ENCODE assay signal across 16 cellular contexts in the genomic region with DNA sequence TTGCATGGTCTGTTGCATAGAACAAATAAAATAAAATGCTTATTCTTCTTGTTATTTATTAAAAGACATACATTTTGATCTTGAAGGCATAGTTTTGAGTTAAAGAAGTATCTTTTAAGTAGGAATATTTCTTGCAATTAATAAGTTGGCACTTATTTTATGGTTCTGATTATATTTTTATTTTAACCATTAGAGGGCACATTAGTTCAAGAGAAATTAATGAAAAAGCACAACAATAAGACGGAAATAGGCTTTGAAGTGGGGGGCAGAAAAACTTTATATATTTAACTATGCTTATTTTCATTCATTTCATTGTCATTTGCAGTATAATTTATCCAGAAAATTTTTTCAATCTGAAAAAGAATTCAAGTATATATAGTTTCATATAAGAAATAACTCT. TPM values are rescaled to one million over a fixed set of nuclear protein-coding genes. Genes with fewer than 3 reads are reported as not detected.
DNase-seq lines count a peak whose midpoint lies in the region; ATAC-seq and TF ChIP-seq lines count a peak whose summit lies in the region.
"Had no signal": no experiment of that assay in that cellular context is flagged by ENCODE, and none has a peak within 500 bp of the region (broad histone marks: within the 10 kb centered on the region; RNA-seq: fewer than 3 reads in every experiment).

No MANE protein-coding gene starts in this region.

- WGBS in hepatocyte (ENCODE audit: low lambda C conversion rate, missing lambda C conversion rate) = 29% methylated on average over 1 of the region's 1 CpG

- H3K27ac ChIP-seq in DND-41 (ENCODE audit: low read length) = no peak overlapping the region
- H3K27ac ChIP-seq in PC-3 (ENCODE audit: low read length) = no peak overlapping the region
- H3K27ac ChIP-seq in hepatocyte = no peak overlapping the region

- no peaks in the 10 kb centered on the region; the same call in 1 of the 2 replicates for H3K4me1 ChIP-seq in DND-41 (ENCODE audit: insufficient read depth, low read length)
- no peaks in the 10 kb centered on the region for H3K4me1 ChIP-seq in PC-3 (ENCODE audit: insufficient read depth, low read length)
- no peaks in the 10 kb centered on the region for H3K4me1 ChIP-seq in hepatocyte (ENCODE audit: insufficient read depth)

- H3K27me3 Mint-ChIP-seq in HFFc6 (ENCODE audit: insufficient read depth) = no peaks in the 10 kb centered on the region; the same call in 1 of the 2 replicates

- H3K9me3 Mint-ChIP-seq in HFFc6 = no peaks in the 10 kb centered on the region

- H3K9me2 ChIP-seq in PC-3 (replicated peaks; ENCODE audit: low read length) (no peaks in the 10 kb centered on the region), hepatocyte (replicated peaks; ENCODE audit: insufficient read depth) (no peaks in the 10 kb centered on the region)

- no peak overlapping the region for H3K4me3 ChIP-seq in DND-41 (ENCODE audit: low read depth in 1 of 2, low read length in 2 of 2)
- H3K4me3 ChIP-seq in PC-3 (ENCODE audit: low read length) = no peak overlapping the region
- H3K4me3 ChIP-seq in hepatocyte = no peak overlapping the region
- H3K4me3 ChIP-seq: GM12878, GM23338 had no signal

- no peaks in the 10 kb centered on the region for H3K27me3 ChIP-seq in DND-41 (ENCODE audit: insufficient read depth, low read length, poor library complexity)
- H3K27me3 ChIP-seq in PC-3 (ENCODE audit: low read length) = peaks cover 3% of the 10 kb centered on the region; the same call in 1 of the 2 replicates
- no peaks in the 10 kb centered on the region for H3K27me3 ChIP-seq in hepatocyte

- POLR2A ChIA-PET in PC-3 (lab: Charles Lee; ENCODE audit: unreplicated experiment) = no interaction called here

- no peak overlapping the region for H3K4me3 Mint-ChIP-seq in HFFc6
- H3K4me3 Mint-ChIP-seq: CD4-positive, alpha-beta T cell; GM23338; T-helper 17 cell had no signal

- H3K79me2 ChIP-seq in DND-41 (ENCODE audit: insufficient read depth, low read length) (no peaks in the 10 kb centered on the region), PC-3 (ENCODE audit: low read length) (no peaks in the 10 kb centered on the region), hepatocyte (no peaks in the 10 kb centered on the region)

- H3K4me2 ChIP-seq in DND-41 (ENCODE audit: insufficient read depth, low read length) = no peak overlapping the region
- H3K4me2 ChIP-seq in PC-3 (ENCODE audit: low read length) = no peak overlapping the region
- no peak overlapping the region for H3K4me2 ChIP-seq in hepatocyte
- H3K4me2 ChIP-seq: GM23338 had no signal

- no peak overlapping the region for H2AFZ ChIP-seq in DND-41 (ENCODE audit: low read depth, low read length)
- no peak overlapping the region for H2AFZ ChIP-seq in PC-3 (ENCODE audit: low read length)
- H2AFZ ChIP-seq in hepatocyte = no peak overlapping the region
- H2AFZ ChIP-seq: GM23338 had no signal

- H4K20me1 ChIP-seq in DND-41 (ENCODE audit: insufficient read depth, low read length) (no peaks in the 10 kb centered on the region), PC-3 (ENCODE audit: low read length) (no peaks in the 10 kb centered on the region), hepatocyte (ENCODE audit: insufficient read depth, poor library complexity, severe bottlenecking) (no peaks in the 10 kb centered on the region)

- H3K9me3 ChIP-seq in DND-41 (ENCODE audit: insufficient read depth, low read length, severe bottlenecking) = no peaks in the 10 kb centered on the region
- H3K9me3 ChIP-seq in PC-3 (ENCODE audit: low read length) = no peaks in the 10 kb centered on the region
- no peaks in the 10 kb centered on the region for H3K9me3 ChIP-seq in hepatocyte (ENCODE audit: low read depth)

- H3K27ac Mint-ChIP-seq in HFFc6 = no peak overlapping the region
- H3K27ac Mint-ChIP-seq: CD4-positive, alpha-beta T cell; GM23338; T-helper 17 cell had no signal

- TF ChIP-seq CTCF in DND-41 (IDR thresholded peaks at IDR 0.05; ENCODE audit: borderline replicate concordance, extremely low read depth, low read length, poor library complexity, severe bottlenecking) (no peak), HFFc6 (IDR thresholded peaks at IDR 0.05) (peak; percentile 26; the same call in 1 of the 2 replicates), PC-3 (conservative IDR thresholded peaks at IDR 0.05; ENCODE audit: low read depth, low read length) (no peak; the same call in 1 of the 2 replicates), hepatocyte (IDR thresholded peaks at IDR 0.05; ENCODE audit: poor library complexity) (peak; percentile 7)

- intact Hi-C loops in PC-3 (cut with micrococcal nuclease) = loop anchor here (1.0 kb wide), 1 partner anchor 230 kb away; no protein-coding TSS in a partner anchor

- DNase-seq in DND-41 (no peak), HFFc6 (no peak), PC-3 (peak; percentile 2), hepatocyte (ENCODE audit: low spot score) (no peak), activated T-cell treated with anti-CD3 and anti-CD28 coated beads for 4 hours (no peak), NCI-H1417 treated with DMSO at 0.1 percent for 48 hours (lab: John Stamatoyannopoulos, UW) (no peak)
- DNase-seq: CD4-positive, alpha-beta T cell; NCI-H1436; NCI-H2029; NCI-H510A; SIG-M5; T-helper 17 cell had no signal

- no peaks in the 10 kb centered on the region for H3K4me1 Mint-ChIP-seq in HFFc6 (ENCODE audit: low read depth)
- H3K4me1 Mint-ChIP-seq: GM23338, T-helper 17 cell had no signal

- H3K36me3 Mint-ChIP-seq in HFFc6 (ENCODE audit: low read depth) = no peaks in the 10 kb centered on the region

- H3K36me3 ChIP-seq in DND-41 (ENCODE audit: insufficient read depth, low read length) (no peaks in the 10 kb centered on the region), PC-3 (ENCODE audit: low read depth, low read length) (no peaks in the 10 kb centered on the region), hepatocyte (replicated peaks; ENCODE audit: insufficient read depth, low read depth) (no peaks in the 10 kb centered on the region)

- H3F3A ChIP-seq in PC-3 (ENCODE audit: low read length, unreplicated experiment) = no peaks in the 10 kb centered on the region

- peak; percentile 33; the same call in 2 of the 3 replicates for ATAC-seq in DND-41 (ENCODE audit: insufficient read depth, low read depth)
- ATAC-seq in PC-3 = no peak
- no peak for ATAC-seq in HG02870 (IDR thresholded peaks at IDR 0.05; ENCODE audit: unreplicated experiment)
- no peak for ATAC-seq in HG02840 (IDR thresholded peaks at IDR 0.05; ENCODE audit: low FRiP score, unreplicated experiment)
- ATAC-seq: GM12878, GM23338, T-helper 17 cell had no signal

- no peak overlapping the region for H3K9ac ChIP-seq in DND-41 (ENCODE audit: low read depth, low read length)
- no peak overlapping the region for H3K9ac ChIP-seq in PC-3 (ENCODE audit: low read length)

- CTCF ChIA-PET in PC-3 (lab: Charles Lee) = no interaction called here

- BruUV-seq in PC-3 (replicated peaks; lab: Mats Ljungman, UMichigan) = no TSS peak

RNA-seq across cellular contexts. Expression of a gene that starts 44.2 kb away (rescaled TPM):
- 10 to 100 TPM; 27.9 to 35.4 (median 32.1) TPM for total RNA-seq in HFFc6 (2021; fragmentation: NEBNext Ultra II Directional; extraction: Animal tissue kit (Norgen Biotek cat#: 25700))
- total RNA-seq in PC-3 (2014; rRNA removed) = 14.0 and 17.1 TPM in 2 replicates
- total RNA-seq in hepatocyte = 34.8 and 40.3 TPM in 2 replicates
- polyA plus RNA-seq in hepatocyte = 21.2 and 21.5 TPM in 2 replicates

Comparison
In these comparisons a context has a peak if more than half of its experiments do, and no peak if none do; other contexts are left out.
1. CTCF ChIP-seq: peak in HFFc6 (single experiment) and hepatocyte (single experiment); none in DND-41 (single experiment) and PC-3 (single experiment).